Comparison of ENCODE assay signal across 1 cellular context in the genomic region with DNA sequence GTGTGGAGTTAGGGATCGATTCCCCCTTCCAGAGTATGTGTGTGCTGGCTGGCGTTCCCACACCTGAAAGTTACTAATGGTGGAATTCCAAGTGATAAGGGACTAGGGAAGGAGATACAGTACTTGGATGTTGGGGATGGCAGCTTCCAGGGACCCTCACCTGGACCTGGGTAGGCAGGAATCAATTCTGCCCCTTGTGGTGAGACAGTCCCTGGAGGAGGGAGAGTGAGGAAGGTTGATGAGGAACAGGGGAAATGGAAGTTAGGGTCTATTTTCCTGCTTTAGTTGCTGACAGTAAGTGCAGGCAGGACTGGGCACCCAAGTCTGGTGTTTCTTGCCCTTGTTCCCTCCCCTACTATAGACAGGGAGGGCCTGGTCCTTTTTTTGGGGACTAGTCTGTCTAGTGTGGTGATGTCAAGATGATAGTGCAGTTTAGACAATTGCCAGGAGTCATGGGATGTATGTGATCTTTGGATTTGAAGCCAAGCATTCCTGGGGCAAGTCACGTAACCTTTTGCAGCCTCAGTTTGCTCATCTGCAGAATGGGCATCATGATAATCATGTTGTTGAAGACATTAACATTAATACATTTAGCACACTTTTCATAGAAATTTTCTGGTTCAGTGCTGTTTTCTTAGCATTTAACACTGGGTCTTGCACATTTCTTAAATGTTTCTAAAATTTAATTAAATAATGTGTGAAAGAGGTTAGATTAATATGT.
A peak's percentile ranks its signal among the peaks of the same experiment; 100 is the strongest.
TF ChIP-seq lines count a peak whose summit lies in the region.

No MANE protein-coding gene starts in this region.

TF ChIP-seq in H1, 55 proteins besides CTCF, POLR2A, EP300 and RAD21:
- TF ChIP-seq KDM1A (IDR thresholded peaks at IDR 0.05; ENCODE audit: borderline replicate concordance, low read length) (0 out of 2 replicates have a peak, but pooled peaks have one; percentile 60), JUN (IDR thresholded peaks at IDR 0.05; ENCODE audit: low read depth, low read length) (no peak), EGR1 (IDR thresholded peaks at IDR 0.05; ENCODE audit: borderline replicate concordance, low read depth, low read length) (no peak), HDAC2 (IDR thresholded peaks at IDR 0.05; ENCODE audit: borderline replicate concordance in 1 of 2, low read depth in 2 of 2, low read length in 2 of 2) (0 out of 4 replicates have a peak, but pooled peaks of 1 of the 2 experiments have one; percentile 27), PHF8 (conservative IDR thresholded peaks at IDR 0.05; ENCODE audit: low read depth, low read length) (no peak), CBX5 (IDR thresholded peaks at IDR 0.05; ENCODE audit: low read depth, low read length) (no peak)
- TF ChIP-seq, protein P1, sequence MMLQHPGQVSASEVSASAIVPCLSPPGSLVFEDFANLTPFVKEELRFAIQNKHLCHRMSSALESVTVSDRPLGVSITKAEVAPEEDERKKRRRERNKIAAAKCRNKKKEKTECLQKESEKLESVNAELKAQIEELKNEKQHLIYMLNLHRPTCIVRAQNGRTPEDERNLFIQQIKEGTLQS (IDR thresholded peaks at IDR 0.05; ENCODE audit: insufficient read depth, low read depth, low read length) = no peak
